In genomic region chr5:40490464-40491083, GRCh38 we compare ENCODE assay signal across 12 cellular contexts.
A peak's percentile ranks its signal among the peaks of the same experiment; 100 is the strongest.
DNase-seq lines count a peak whose midpoint lies in the region; ATAC-seq and TF ChIP-seq lines count a peak whose summit lies in the region.
"Had no signal": no experiment of that assay in that cellular context is flagged by ENCODE, and none has a peak within 500 bp of the region (broad histone marks: within the 10 kb centered on the region; RNA-seq: fewer than 3 reads in every experiment).

No MANE protein-coding gene starts in this region.

- H3K9ac ChIP-seq in BLaER1 treated with 17β-estradiol and CSF1 and Interleukin-3, amounts not matched to agents 10 nM and 100 nM = peak overlapping the region; percentile 66 to 81 (median 73)

- H3K27me3 ChIP-seq in BLaER1 treated with 17β-estradiol and CSF1 and Interleukin-3, amounts not matched to agents 10 nM and 100 nM = no peaks in the 10 kb centered on the region
- H3K27me3 ChIP-seq in SJSA1 (replicated peaks) = no peaks in the 10 kb centered on the region
- H3K27me3 ChIP-seq in transverse colon = no peaks in the 10 kb centered on the region

- peak overlapping the region; percentile 49 to 90 (median 72) for H3K4me2 ChIP-seq in BLaER1 treated with 17β-estradiol and CSF1 and Interleukin-3, amounts not matched to agents 10 nM and 100 nM

- DNase-seq in SJSA1 (ENCODE audit: low read depth in 1 of 2, low spot score in 2 of 2) (peak in 1 of 2 experiments; percentile 66), transverse colon (no peak), SHP77 (lab: John Stamatoyannopoulos, UW) (no peak)
- no peak for DNase-seq in central memory CD4-positive, alpha-beta T cell
- DNase-seq: CD8-positive, alpha-beta T cell; psoas muscle had no signal

- 57 to 58% methylated on average over 4 of the region's 4 CpGs for WGBS in transverse colon (ENCODE audit: low coverage in 1 of 2), 2 donors

- ATAC-seq in GM19023 (IDR thresholded peaks at IDR 0.05; ENCODE audit: unreplicated experiment) = peak; percentile 43
- peak; percentile 56 for ATAC-seq in HG02970 (IDR thresholded peaks at IDR 0.05; ENCODE audit: low FRiP score, unreplicated experiment)
- ATAC-seq in GM19324 (IDR thresholded peaks at IDR 0.05; ENCODE audit: low FRiP score, unreplicated experiment) = no peak
- ATAC-seq: CD8-positive, alpha-beta T cell; psoas muscle had no signal

- TF ChIP-seq EP300 in transverse colon (IDR thresholded peaks at IDR 0.05; ENCODE audit: low read depth) = no peak

- H3K9me3 ChIP-seq in BLaER1 treated with 17β-estradiol and CSF1 and Interleukin-3, amounts not matched to agents 10 nM and 100 nM (replicated peaks in 1 of 11) = peaks cover 0 to 27% (median 19%) of the 10 kb centered on the region in 11 experiments; a peak in 18 of 22 replicates
- no peaks in the 10 kb centered on the region for H3K9me3 ChIP-seq in SJSA1 (replicated peaks)
- no peaks in the 10 kb centered on the region for H3K9me3 ChIP-seq in transverse colon
- H3K9me3 ChIP-seq: HAP-1, psoas muscle had no signal

- TF ChIP-seq CTCF in transverse colon (IDR thresholded peaks at IDR 0.05) = no peak

- no peak for TF ChIP-seq POLR2A in transverse colon (IDR thresholded peaks at IDR 0.05)

- peaks cover 0 to 4% (median 0%) of the 10 kb centered on the region in 11 experiments; a peak in 1 of 22 replicates for H3K36me3 ChIP-seq in BLaER1 treated with 17β-estradiol and CSF1 and Interleukin-3, amounts not matched to agents 10 nM and 100 nM
- H3K36me3 ChIP-seq in SJSA1 (no peaks in the 10 kb centered on the region), transverse colon (no peaks in the 10 kb centered on the region)
- H3K36me3 ChIP-seq: HAP-1 had no signal

- intact Hi-C loops in transverse colon (cut with DNase I; ENCODE audit: low total_unique reads) = no loop called here

- H3K4me1 ChIP-seq in BLaER1 treated with 17β-estradiol and CSF1 and Interleukin-3, amounts not matched to agents 10 nM and 100 nM = peaks cover 62 to 100% (median 76%) of the 10 kb centered on the region in 10 experiments
- peaks cover 41% of the 10 kb centered on the region for H3K4me1 ChIP-seq in SJSA1 (replicated peaks)
- no peaks in the 10 kb centered on the region for H3K4me1 ChIP-seq in transverse colon
- H3K4me1 ChIP-seq: HAP-1, psoas muscle had no signal

- H3K27ac ChIP-seq in BLaER1 treated with 17β-estradiol and CSF1 and Interleukin-3, amounts not matched to agents 10 nM and 100 nM = peak overlapping the region; percentile 88 to 98 (median 95)
- H3K27ac ChIP-seq in SJSA1 (peak overlapping the region; percentile 80), transverse colon (no peak overlapping the region)
- H3K27ac ChIP-seq: psoas muscle, VCaP had no signal

- H4K20me1 ChIP-seq in BLaER1 treated with 17β-estradiol and CSF1 and Interleukin-3, amounts not matched to agents 10 nM and 100 nM = no peaks in the 10 kb centered on the region

- in situ Hi-C loops in transverse colon (cut with MboI; ENCODE audit: low pct_ligation_motif_present in 1 of 4, low pct_unique_long_range_greater_than_20kb in 1 of 4, low sequenced_read_pairs in 3 of 4) = no loop called here

- peak overlapping the region in 3 of 10 experiments; percentile 7 to 31 (median 23); a peak in 5 of 20 replicates for H3K4me3 ChIP-seq in BLaER1 treated with 17β-estradiol and CSF1 and Interleukin-3, amounts not matched to agents 10 nM and 100 nM
- H3K4me3 ChIP-seq in SJSA1 = no peak overlapping the region
- no peak overlapping the region for H3K4me3 ChIP-seq in transverse colon
- H3K4me3 ChIP-seq: HAP-1, psoas muscle had no signal

Comparison
In these comparisons a context has a peak if more than half of its experiments do, and no peak if none do; other contexts are left out.
1. H3K27ac ChIP-seq: peak in BLaER1 treated with 17β-estradiol and CSF1 and Interleukin-3, amounts not matched to agents 10 nM and 100 nM (11 of 11) and SJSA1 (single experiment); none in transverse colon (0 of 4).